ENCODE assay signal across 22 cellular contexts in genomic region chr3:140224307-140224706, GRCh38.
DNase-seq lines count a peak whose midpoint lies in the region; ATAC-seq and TF ChIP-seq lines count a peak whose summit lies in the region.
"Had no signal": no experiment of that assay in that cellular context is flagged by ENCODE, and none has a peak within 500 bp of the region (broad histone marks: within the 10 kb centered on the region; RNA-seq: fewer than 3 reads in every experiment).

No MANE protein-coding gene starts in this region.

- no peaks in the 10 kb centered on the region for H4K20me1 ChIP-seq in PC-9 (ENCODE audit: insufficient read depth)
- H4K20me1 ChIP-seq in smooth muscle cell (ENCODE audit: low read depth) = no peaks in the 10 kb centered on the region
- H4K20me1 ChIP-seq: BLaER1 had no signal

- no peaks in the 10 kb centered on the region for H3K9me3 ChIP-seq in PC-9 (ENCODE audit: insufficient read depth, low read depth)
- H3K9me3 ChIP-seq in smooth muscle cell (replicated peaks; ENCODE audit: low read depth) = no peaks in the 10 kb centered on the region
- H3K9me3 ChIP-seq in gastrocnemius medialis = no peaks in the 10 kb centered on the region
- H3K9me3 ChIP-seq: BE2C had no signal

- H3K9me3 Mint-ChIP-seq in HFFc6 = peaks cover 46% of the 10 kb centered on the region

- H3K9ac ChIP-seq in smooth muscle cell (ENCODE audit: low read depth) = no peak overlapping the region
- H3K9ac ChIP-seq: BLaER1 had no signal

- H3K27ac Mint-ChIP-seq in HFFc6 = no peak overlapping the region
- H3K27ac Mint-ChIP-seq: CD14-positive monocyte; CD4-positive, alpha-beta memory T cell; CD4-positive, CD25-positive, alpha-beta regulatory T cell had no signal

- H3K27ac ChIP-seq in PC-9 = peak overlapping the region; percentile 63
- H3K27ac ChIP-seq in smooth muscle cell (ENCODE audit: low read depth) = peak overlapping the region; percentile 1
- H3K27ac ChIP-seq in gastrocnemius medialis = no peak overlapping the region
- H3K27ac ChIP-seq: BLaER1 had no signal

- H3K4me1 Mint-ChIP-seq in HFFc6 (ENCODE audit: low read depth) = no peaks in the 10 kb centered on the region
- H3K4me1 Mint-ChIP-seq: CD14-positive monocyte; CD4-positive, alpha-beta memory T cell; CD4-positive, CD25-positive, alpha-beta regulatory T cell; CD8-positive, alpha-beta memory T cell had no signal

- no peaks in the 10 kb centered on the region for H3K36me3 Mint-ChIP-seq in HFFc6 (ENCODE audit: low read depth)
- H3K36me3 Mint-ChIP-seq: CD14-positive monocyte; CD4-positive, alpha-beta memory T cell; CD4-positive, CD25-positive, alpha-beta regulatory T cell; CD8-positive, alpha-beta memory T cell had no signal

- ATAC-seq in left lobe of liver (peak; percentile 53), gastrocnemius medialis (no peak)
- ATAC-seq: GM12878 had no signal

- no peaks in the 10 kb centered on the region for H3K36me3 ChIP-seq in PC-9 (ENCODE audit: low read depth)
- H3K36me3 ChIP-seq in smooth muscle cell (ENCODE audit: low read depth) = no peaks in the 10 kb centered on the region
- no peaks in the 10 kb centered on the region for H3K36me3 ChIP-seq in gastrocnemius medialis
- H3K36me3 ChIP-seq: BE2C, BLaER1 had no signal

- no peak overlapping the region for H3K4me3 ChIP-seq in PC-9
- no peak overlapping the region for H3K4me3 ChIP-seq in smooth muscle cell
- H3K4me3 ChIP-seq in gastrocnemius medialis = no peak overlapping the region
- H3K4me3 ChIP-seq: BLaER1, GM12878 had no signal

- H3K27me3 Mint-ChIP-seq in HFFc6 (ENCODE audit: insufficient read depth) = no peaks in the 10 kb centered on the region; the same call in 1 of the 2 replicates
- H3K27me3 Mint-ChIP-seq: CD4-positive, alpha-beta memory T cell; CD4-positive, CD25-positive, alpha-beta regulatory T cell had no signal

- no peak for TF ChIP-seq POLR2A in gastrocnemius medialis (IDR thresholded peaks at IDR 0.05)

- H2AFZ ChIP-seq in PC-9 (no peak overlapping the region), smooth muscle cell (ENCODE audit: low read depth) (no peak overlapping the region)

- POLR2A ChIA-PET in PC-9 (lab: Charles Lee; ENCODE audit: unreplicated experiment) = no interaction called here

- no peak for TF ChIP-seq CTCF in PC-9 (conservative IDR thresholded peaks at IDR 0.05)
- no peak for TF ChIP-seq CTCF in smooth muscle cell (IDR thresholded peaks at IDR 0.05; ENCODE audit: borderline replicate concordance, insufficient read depth, poor library complexity, severe bottlenecking)
- TF ChIP-seq CTCF in gastrocnemius medialis (IDR thresholded peaks at IDR 0.05 in 4 of 5, conservative IDR thresholded peaks at IDR 0.05 in 1 of 5) = no peak
- TF ChIP-seq CTCF in HFFc6 (IDR thresholded peaks at IDR 0.05) = no peak

- H3K4me1 ChIP-seq in PC-9 (replicated peaks; ENCODE audit: insufficient read depth) (peaks cover 22% of the 10 kb centered on the region), smooth muscle cell (ENCODE audit: low read depth) (no peaks in the 10 kb centered on the region), gastrocnemius medialis (no peaks in the 10 kb centered on the region)
- H3K4me1 ChIP-seq: BE2C had no signal

- H3K4me2 ChIP-seq in PC-9 = no peak overlapping the region
- H3K4me2 ChIP-seq in smooth muscle cell = no peak overlapping the region
- H3K4me2 ChIP-seq: BLaER1 had no signal

- no TSS peak for BruUV-seq in PC-9 (replicated peaks; lab: Mats Ljungman, UMichigan)

- in situ Hi-C loops in gastrocnemius medialis (cut with MboI; ENCODE audit: low sequenced_read_pairs in 4 of 4) = no loop called here

- H3K27me3 ChIP-seq in PC-9 (ENCODE audit: insufficient read depth, low read depth) (no peaks in the 10 kb centered on the region), smooth muscle cell (ENCODE audit: low read depth) (no peaks in the 10 kb centered on the region), gastrocnemius medialis (no peaks in the 10 kb centered on the region)
- H3K27me3 ChIP-seq: BE2C, BLaER1 had no signal

- WGBS in smooth muscle cell (ENCODE audit: low lambda C conversion rate) = 97% methylated on average over 1 of the region's 1 CpG

- no peak for DNase-seq in PC-9
- DNase-seq in SW480 (ENCODE audit: low spot score) = peak; percentile 34
- DNase-seq in left lobe of liver (ENCODE audit: low spot score) = no peak
- no peak for DNase-seq in smooth muscle cell (lab: John Stamatoyannopoulos, UW; ENCODE audit: unreplicated experiment)
- DNase-seq in gastrocnemius medialis = no peak
- DNase-seq in HFFc6 = no peak
- DNase-seq in stimulated activated CD8-positive, alpha-beta memory T cell treated with anti-CD3 and anti-CD28 coated beads, Interleukin-4, amount 100 ng/mL, for 48 hours = no peak
- DNase-seq: 8988T; BE2C; C1 segment of cervical spinal cord; CD4-positive, alpha-beta memory T cell; CD4-positive, CD25-positive, alpha-beta regulatory T cell; CD8-positive, alpha-beta memory T cell; COR-L47; DMS 273 treated with DMSO at 0.1 percent for 48 hours; DMS79; DND-41; EL; GDM1 had no signal

- no peak overlapping the region for H3K4me3 Mint-ChIP-seq in HFFc6
- H3K4me3 Mint-ChIP-seq: CD14-positive monocyte; CD4-positive, alpha-beta memory T cell; CD4-positive, CD25-positive, alpha-beta regulatory T cell; CD8-positive, alpha-beta memory T cell had no signal

- intact Hi-C loops in PC-9 (cut with micrococcal nuclease; ENCODE audit: unreplicated experiment) = loop anchor here (5.0 kb wide), 1 partner anchor 303 kb away; no protein-coding TSS in a partner anchor
- intact Hi-C loops in gastrocnemius medialis (cut with DNase I; ENCODE audit: low total_unique reads) = no loop called here

- no peaks in the 10 kb centered on the region for H3K9me2 ChIP-seq in PC-9 (ENCODE audit: insufficient read depth)

- peaks cover 10% of the 10 kb centered on the region; the same call in 1 of the 2 replicates for H3F3A ChIP-seq in PC-9 (ENCODE audit: insufficient read depth, low read depth)
- H3F3A ChIP-seq in smooth muscle cell (ENCODE audit: low read depth) = no peaks in the 10 kb centered on the region

- H3K79me2 ChIP-seq in PC-9 (ENCODE audit: low read depth) = no peaks in the 10 kb centered on the region
- H3K79me2 ChIP-seq in smooth muscle cell (ENCODE audit: low read depth) = no peaks in the 10 kb centered on the region

- CTCF ChIA-PET in PC-9 (lab: Charles Lee) = no interaction called here

Comparison
In these comparisons a context has a peak if more than half of its experiments do, and no peak if none do; other contexts are left out.
1. H3K27ac ChIP-seq: peak in PC-9 (single experiment) and smooth muscle cell (single experiment); none in gastrocnemius medialis (0 of 4).